In the genomic region with DNA sequence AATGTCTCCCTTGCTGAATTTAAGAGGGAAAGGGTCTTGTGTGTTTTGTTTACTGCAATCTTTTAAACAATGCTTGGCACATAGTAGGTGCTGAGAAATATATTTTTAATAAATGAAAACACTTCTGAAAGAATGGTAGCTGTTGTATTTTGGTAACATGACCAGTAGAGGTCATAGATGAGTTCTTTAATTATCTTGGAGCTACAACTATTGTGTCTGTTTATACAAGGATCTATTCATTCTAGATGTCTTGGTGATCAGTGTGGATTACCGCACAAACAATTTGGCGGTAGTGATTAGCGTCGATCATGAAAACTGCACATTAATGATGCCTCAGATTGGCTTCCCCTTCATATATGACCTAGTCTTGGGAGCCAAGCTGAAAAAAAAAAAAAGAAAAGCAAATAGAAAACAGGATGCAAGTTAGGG, we compare ENCODE assay signal across 8 cellular contexts. TPM values are rescaled to one million over a fixed set of nuclear protein-coding genes. Genes with fewer than 3 reads are reported as not detected.
DNase-seq lines count a peak whose midpoint lies in the region; ATAC-seq and TF ChIP-seq lines count a peak whose summit lies in the region.
"Had no signal": no experiment of that assay in that cellular context is flagged by ENCODE, and none has a peak within 500 bp of the region (broad histone marks: within the 10 kb centered on the region; RNA-seq: fewer than 3 reads in every experiment).

No MANE protein-coding gene starts in this region.

- H3K4me3 ChIP-seq in Peyer's patch (no peak overlapping the region), rectal smooth muscle tissue (ENCODE audit: low read length) (peak overlapping the region; percentile 27)

- H3K27ac ChIP-seq in Peyer's patch (no peak overlapping the region), rectal smooth muscle tissue (ENCODE audit: low read depth, low read length) (no peak overlapping the region)

- H3K27me3 ChIP-seq in Peyer's patch, result no peaks in the 10 kb centered on the region
- H3K27me3 ChIP-seq in rectal smooth muscle tissue (ENCODE audit: control insufficient read depth, insufficient read depth, low read length), result no peaks in the 10 kb centered on the region

- peak; percentile 34; the same call in 1 of the 3 replicates for TF ChIP-seq CTCF in GM12872 (IDR thresholded peaks at IDR 0.05; ENCODE audit: insufficient read depth, low read depth, low read length)
- peak in 5 of 6 experiments; percentile 47 to 64 (median 55) for TF ChIP-seq CTCF in Peyer's patch (IDR thresholded peaks at IDR 0.05)

- no peak overlapping the region for H3K9ac ChIP-seq in rectal smooth muscle tissue (ENCODE audit: low read length)

- ATAC-seq in HG02981 (IDR thresholded peaks at IDR 0.05; ENCODE audit: unreplicated experiment) (peak; percentile 39), esophagus mucosa (peak; percentile 35), HG03439 (IDR thresholded peaks at IDR 0.05; ENCODE audit: unreplicated experiment) (no peak)

- DNase-seq in Peyer's patch (no peak), NCI-H128 (lab: John Stamatoyannopoulos, UW; ENCODE audit: unreplicated experiment) (no peak)

- H3K4me1 ChIP-seq in Peyer's patch, result peaks cover 0 to 4% (median 0%) of the 10 kb centered on the region in 4 donors
- H3K4me1 ChIP-seq in rectal smooth muscle tissue (ENCODE audit: control insufficient read depth, insufficient read depth, low read length), result peaks cover 3% of the 10 kb centered on the region

- no peaks in the 10 kb centered on the region for H3K9me3 ChIP-seq in Peyer's patch

- H3K36me3 ChIP-seq in Peyer's patch, result no peaks in the 10 kb centered on the region
- H3K36me3 ChIP-seq in rectal smooth muscle tissue (ENCODE audit: control insufficient read depth, insufficient read depth, low read length), result no peaks in the 10 kb centered on the region

- TF ChIP-seq POLR2A in Peyer's patch (IDR thresholded peaks at IDR 0.05), result no peak

RNA-seq across cellular contexts. Expression of gene SCRG1, which starts 21.4 kb away (rescaled TPM):
- total RNA-seq in Peyer's patch (not detected), esophagus mucosa (0.12 TPM)
- total RNA-seq: pulmonary artery endothelial cell had no signal

RNA-seq across cellular contexts. Expression of gene SAP30, which starts 49.6 kb away (rescaled TPM):
- total RNA-seq in Peyer's patch (10 to 100 TPM in 3 of 4 donors, 1 to 10 TPM in 1; 8.1 to 18.4 (median 16.0) TPM), esophagus mucosa (5.1 TPM)
